10 cellular contexts compared by ENCODE assay signal in the genomic region with DNA sequence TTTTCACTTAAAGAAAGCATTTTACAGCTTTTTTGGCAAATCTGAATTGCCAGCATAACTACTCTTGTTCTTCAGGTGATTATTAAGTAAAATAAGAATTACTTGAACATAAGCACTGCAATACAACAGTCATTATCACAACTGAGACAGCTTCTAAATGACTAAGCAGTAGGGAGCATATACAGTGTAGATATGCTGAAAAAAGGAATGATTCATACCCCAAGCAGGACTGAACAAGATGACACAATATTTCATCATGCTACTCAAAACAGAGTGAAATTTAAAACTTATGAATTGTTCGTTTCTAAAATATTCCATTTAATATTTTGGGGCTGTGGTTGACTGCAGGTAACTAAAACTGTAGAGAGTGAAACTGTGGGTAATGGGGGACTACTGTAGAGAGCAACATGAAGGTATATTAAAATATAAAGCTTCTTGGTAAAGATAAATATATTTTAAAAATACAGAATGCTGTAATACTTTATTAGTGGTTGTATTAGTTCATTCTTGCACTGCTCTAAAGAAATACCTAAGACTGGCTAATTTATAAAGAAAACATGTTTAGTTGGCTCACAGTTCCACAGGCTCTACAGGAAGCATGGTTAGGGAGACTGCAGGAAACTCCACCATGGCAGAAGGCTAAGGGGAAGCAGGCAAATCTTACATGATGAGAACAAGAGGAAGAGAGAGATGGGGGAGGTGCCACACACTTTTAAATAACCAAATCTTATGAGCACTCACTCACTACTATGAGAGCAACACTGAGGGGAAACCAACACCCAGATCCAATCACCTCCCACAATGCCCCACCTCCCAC.
DNase-seq lines count a peak whose midpoint lies in the region; ATAC-seq, FAIRE-seq and TF ChIP-seq lines count a peak whose summit lies in the region.
"Had no signal": no experiment of that assay in that cellular context is flagged by ENCODE, and none has a peak within 500 bp of the region (broad histone marks: within the 10 kb centered on the region; RNA-seq: fewer than 3 reads in every experiment).

No MANE protein-coding gene starts in this region.

- H3K27ac ChIP-seq in A549: peak overlapping the region; percentile 61 to 84

- H3K4me3 ChIP-seq in A549: no peak overlapping the region
- no peak overlapping the region for H3K4me3 ChIP-seq in bronchial epithelial cell (ENCODE audit: low read depth, low read length)

- H3K9me3 Mint-ChIP-seq in nephron progenitor cell: peaks cover 58% of the 10 kb centered on the region

- peaks cover 7% of the 10 kb centered on the region for H3K27me3 Mint-ChIP-seq in nephron progenitor cell (ENCODE audit: low read depth, poor library complexity)

- peak; percentile 79 to 91; a peak in 5 of 6 replicates for ATAC-seq in A549
- peak; percentile 38 for ATAC-seq in GM19023 (IDR thresholded peaks at IDR 0.05; ENCODE audit: unreplicated experiment)
- no peak for ATAC-seq in GM18498 (IDR thresholded peaks at IDR 0.05; ENCODE audit: unreplicated experiment)

- peaks cover 12% of the 10 kb centered on the region; the same call in 2 of the 3 replicates for H3K4me1 ChIP-seq in A549

- H3K4me3 Mint-ChIP-seq in nephron progenitor cell: no peak overlapping the region

- peak; percentile 61 for FAIRE-seq in A549 (lab: Jason Lieb, UNC)
- no peak for FAIRE-seq in bronchial epithelial cell (lab: Jason Lieb, UNC)
- FAIRE-seq: H1 had no signal

- no peak for TF ChIP-seq POLR2A in A549 (IDR thresholded peaks at IDR 0.05; ENCODE audit: low read length)

- no peak for TF ChIP-seq EP300 in A549 (IDR thresholded peaks at IDR 0.05)

- no peak for TF ChIP-seq RAD21 in A549 (conservative IDR thresholded peaks at IDR 0.05 in 1 of 2, IDR thresholded peaks at IDR 0.05 in 1 of 2)

- no peak for TF ChIP-seq CTCF in A549 (IDR thresholded peaks at IDR 0.05)
- TF ChIP-seq CTCF in bronchial epithelial cell (IDR thresholded peaks at IDR 0.05; ENCODE audit: insufficient read depth, low read length, severe bottlenecking): no peak
- no peak for TF ChIP-seq CTCF in nephron progenitor cell (IDR thresholded peaks at IDR 0.05)

- POLR2A ChIA-PET in A549 (lab: Yijun Ruan, JAX): interaction anchor here (1.3 kb wide), 1 partner anchor 31 kb away, joined by 5 read pairs; no protein-coding TSS in a partner anchor

- H3K36me3 Mint-ChIP-seq in nephron progenitor cell (ENCODE audit: low read depth): peaks cover 5% of the 10 kb centered on the region

- peaks cover 12% of the 10 kb centered on the region for H3K4me1 Mint-ChIP-seq in nephron progenitor cell

- no peak overlapping the region for H3K27ac Mint-ChIP-seq in nephron progenitor cell

- H3K4me2 ChIP-seq in A549: peak overlapping the region; percentile 18

- WGBS in A549 (ENCODE audit: missing lambda C conversion rate): 0% methylated on average over 1 of the region's 1 CpG

- peaks cover 44% of the 10 kb centered on the region for H3K9me3 ChIP-seq in A549

- H3K36me3 ChIP-seq in bronchial epithelial cell (ENCODE audit: control insufficient read depth, insufficient read depth, low read length): peaks cover 1% of the 10 kb centered on the region

- DNase-seq in A549 (ENCODE audit: low read depth in 1 of 2, low spot score in 1 of 2): peak; percentile 18 to 46
- peak; percentile 83 for DNase-seq in HT1080 (ENCODE audit: low read depth)
- DNase-seq in bronchial epithelial cell (ENCODE audit: low read depth): peak; percentile 98
- no peak for DNase-seq in nephron progenitor cell
- DNase-seq in activated CD4-positive, CD25-positive, alpha-beta regulatory T cell (lab: John Stamatoyannopoulos, UW): no peak
- DNase-seq in 8988T: no peak
- DNase-seq: stimulated activated naive CD4-positive, alpha-beta T cell treated with Interleukin-2 at 50 U/mL for 16 hours had no signal

- no peaks in the 10 kb centered on the region for H3K27me3 ChIP-seq in bronchial epithelial cell (ENCODE audit: control insufficient read depth, insufficient read depth, low read length)

- CTCF ChIA-PET in A549 (lab: Yijun Ruan, JAX): no interaction called here

TF ChIP-seq in A549, 52 proteins besides CTCF, POLR2A, EP300 and RAD21:
- TF ChIP-seq CEBPB (IDR thresholded peaks at IDR 0.05) (peak; percentile 50 to 68), MAFK (IDR thresholded peaks at IDR 0.05; ENCODE audit: partially characterized antibody) (peak; percentile 1), JUNB (IDR thresholded peaks at IDR 0.05) (peak; percentile 56; the same call in 1 of the 2 replicates), CBX8 (IDR thresholded peaks at IDR 0.05) (no peak), FOSL2 (IDR thresholded peaks at IDR 0.05) (peak; percentile 51; the same call in 1 of the 2 replicates), FOSL2 (CRISPR knock-in tag; IDR thresholded peaks at IDR 0.05) (peak; percentile 66), BHLHE40 (IDR thresholded peaks at IDR 0.05; ENCODE audit: low read depth, low read length) (no peak)
TF ChIP-seq in A549: peak in this region for 4.

Comparison
In these comparisons a context has a peak if more than half of its experiments do, and no peak if none do; other contexts are left out.
1. DNase-seq: peak in A549 (2 of 2), HT1080 (single experiment) and bronchial epithelial cell (single experiment); none in nephron progenitor cell (single experiment), activated CD4-positive, CD25-positive, alpha-beta regulatory T cell (0 of 4) and 8988T (single experiment).